Comparison of ENCODE assay signal across 8 cellular contexts in genomic region chr11:89273220-89273619, GRCh38.
DNase-seq lines count a peak whose midpoint lies in the region; ATAC-seq lines count a peak whose summit lies in the region.
"Not testable (repeated sequence)": the region's sequence is repeated elsewhere in the genome, so short reads cannot be mapped to it uniquely, and the experiment has no call there.

No MANE protein-coding gene starts in this region.

- peak; percentile 39 for ATAC-seq in activated CD4-positive, alpha-beta T cell treated with anti-CD3 and anti-CD28 coated beads for 36 hours
- ATAC-seq in activated T-helper 17 cell treated with anti-CD3 and anti-CD28 coated beads, Interleukin-2, amount 50 U/mL, for 72 hours (replicated peaks) = peak; percentile 46
- peak; percentile 78 for ATAC-seq in stimulated activated naive CD8-positive, alpha-beta T cell treated with anti-CD3 and anti-CD28 coated beads, Interleukin-15, amount 100 ng/mL, for 72 hours

- H3K4me3 Mint-ChIP-seq in activated CD4-positive, alpha-beta T cell treated with anti-CD3 and anti-CD28 coated beads for 36 hours; activated CD4-positive, alpha-beta memory T cell treated with anti-CD3 and anti-CD28 coated beads for 36 hours; activated T-cell treated with anti-CD3 and anti-CD28 coated beads, Interleukin-2, amount 50 U/mL, for 24 hours; activated T-helper 17 cell treated with anti-CD3 and anti-CD28 coated beads, Interleukin-2, amount 50 U/mL, for 72 hours; activated naive CD4-positive, alpha-beta T cell treated with anti-CD3 and anti-CD28 coated beads for 36 hours; stimulated activated naive CD8-positive, alpha-beta T cell treated with anti-CD3 and anti-CD28 coated beads, Interleukin-15, amount 100 ng/mL, for 72 hours: not testable (repeated sequence)

- H3K27ac Mint-ChIP-seq in activated CD4-positive, alpha-beta T cell treated with anti-CD3 and anti-CD28 coated beads for 36 hours; activated CD4-positive, alpha-beta memory T cell treated with anti-CD3 and anti-CD28 coated beads for 36 hours; activated T-helper 17 cell treated with anti-CD3 and anti-CD28 coated beads, Interleukin-2, amount 50 U/mL, for 72 hours; activated naive CD4-positive, alpha-beta T cell treated with anti-CD3 and anti-CD28 coated beads for 36 hours; stimulated activated naive CD8-positive, alpha-beta T cell treated with anti-CD3 and anti-CD28 coated beads, Interleukin-15, amount 100 ng/mL, for 72 hours: not testable (repeated sequence)
- peak overlapping the region; percentile 31 for H3K27ac Mint-ChIP-seq in activated T-cell treated with anti-CD3 and anti-CD28 coated beads, Interleukin-2, amount 50 U/mL, for 24 hours

- CTCF ChIA-PET in activated CD4-positive, alpha-beta T cell treated with anti-CD3 and anti-CD28 coated beads for 36 hours (lab: Charles Lee); activated CD4-positive, alpha-beta memory T cell treated with anti-CD3 and anti-CD28 coated beads for 36 hours (lab: Charles Lee); activated naive CD4-positive, alpha-beta T cell treated with anti-CD3 and anti-CD28 coated beads for 36 hours (lab: Charles Lee): not testable (repeated sequence)

- H3K27me3 Mint-ChIP-seq in activated CD4-positive, alpha-beta T cell treated with anti-CD3 and anti-CD28 coated beads for 36 hours; activated CD4-positive, alpha-beta memory T cell treated with anti-CD3 and anti-CD28 coated beads for 36 hours; activated T-cell treated with anti-CD3 and anti-CD28 coated beads, Interleukin-2, amount 50 U/mL, for 24 hours; activated T-helper 17 cell treated with anti-CD3 and anti-CD28 coated beads, Interleukin-2, amount 50 U/mL, for 72 hours; activated naive CD4-positive, alpha-beta T cell treated with anti-CD3 and anti-CD28 coated beads for 36 hours (ENCODE audit: low read depth); stimulated activated naive CD8-positive, alpha-beta T cell treated with anti-CD3 and anti-CD28 coated beads, Interleukin-15, amount 100 ng/mL, for 72 hours: not testable (repeated sequence)

- POLR2A ChIA-PET in activated CD4-positive, alpha-beta T cell treated with anti-CD3 and anti-CD28 coated beads for 36 hours (lab: Charles Lee); activated CD4-positive, alpha-beta memory T cell treated with anti-CD3 and anti-CD28 coated beads for 36 hours (lab: Charles Lee): not testable (repeated sequence)

- not testable (repeated sequence) for H3K36me3 Mint-ChIP-seq in activated CD4-positive, alpha-beta T cell treated with anti-CD3 and anti-CD28 coated beads for 36 hours (ENCODE audit: low read depth); activated CD4-positive, alpha-beta memory T cell treated with anti-CD3 and anti-CD28 coated beads for 36 hours; activated T-cell treated with anti-CD3 and anti-CD28 coated beads, Interleukin-2, amount 50 U/mL, for 24 hours (ENCODE audit: low read depth); activated T-helper 17 cell treated with anti-CD3 and anti-CD28 coated beads, Interleukin-2, amount 50 U/mL, for 72 hours (ENCODE audit: low read depth); activated naive CD4-positive, alpha-beta T cell treated with anti-CD3 and anti-CD28 coated beads for 36 hours (ENCODE audit: low read depth)

- H3K4me1 Mint-ChIP-seq in activated CD4-positive, alpha-beta T cell treated with anti-CD3 and anti-CD28 coated beads for 36 hours; activated CD4-positive, alpha-beta memory T cell treated with anti-CD3 and anti-CD28 coated beads for 36 hours (ENCODE audit: low read depth); activated T-helper 17 cell treated with anti-CD3 and anti-CD28 coated beads, Interleukin-2, amount 50 U/mL, for 72 hours; stimulated activated naive CD8-positive, alpha-beta T cell treated with anti-CD3 and anti-CD28 coated beads, Interleukin-15, amount 100 ng/mL, for 72 hours: not testable (repeated sequence)
- H3K4me1 Mint-ChIP-seq in activated T-cell treated with anti-CD3 and anti-CD28 coated beads, Interleukin-2, amount 50 U/mL, for 24 hours (ENCODE audit: low read depth) = peaks cover 12% of the 10 kb centered on the region
- peaks cover 14% of the 10 kb centered on the region for H3K4me1 Mint-ChIP-seq in activated naive CD4-positive, alpha-beta T cell treated with anti-CD3 and anti-CD28 coated beads for 36 hours (ENCODE audit: low read depth)

- H3K9me3 Mint-ChIP-seq in activated CD4-positive, alpha-beta T cell treated with anti-CD3 and anti-CD28 coated beads for 36 hours (ENCODE audit: low read depth); activated CD4-positive, alpha-beta memory T cell treated with anti-CD3 and anti-CD28 coated beads for 36 hours; activated T-cell treated with anti-CD3 and anti-CD28 coated beads, Interleukin-2, amount 50 U/mL, for 24 hours; activated T-helper 17 cell treated with anti-CD3 and anti-CD28 coated beads, Interleukin-2, amount 50 U/mL, for 72 hours; activated naive CD4-positive, alpha-beta T cell treated with anti-CD3 and anti-CD28 coated beads for 36 hours; stimulated activated naive CD8-positive, alpha-beta T cell treated with anti-CD3 and anti-CD28 coated beads, Interleukin-15, amount 100 ng/mL, for 72 hours: not testable (repeated sequence)

- DNase-seq in activated CD4-positive, alpha-beta T cell treated with anti-CD3 and anti-CD28 coated beads for 36 hours = peak; percentile 10
- DNase-seq in activated CD4-positive, alpha-beta T cell treated with anti-CD3 and anti-CD28 coated beads for 48 hours = peak; percentile 2
- peak; percentile 8 for DNase-seq in activated CD4-positive, alpha-beta memory T cell treated with anti-CD3 and anti-CD28 coated beads for 36 hours
- DNase-seq in activated T-cell treated with anti-CD3 and anti-CD28 coated beads, Interleukin-2, amount 50 U/mL, for 24 hours; stimulated activated naive CD8-positive, alpha-beta T cell treated with anti-CD3 and anti-CD28 coated beads, Interleukin-15, amount 100 ng/mL, for 72 hours: not testable (repeated sequence)
- peak; percentile 14 to 15 for DNase-seq in activated T-cell treated with anti-CD3 and anti-CD28 coated beads, Interleukin-2, amount 50 U/mL, for 48 hours
- DNase-seq in activated naive CD4-positive, alpha-beta T cell treated with anti-CD3 and anti-CD28 coated beads for 36 hours = peak; percentile 14

- intact Hi-C loops in activated CD4-positive, alpha-beta T cell treated with anti-CD3 and anti-CD28 coated beads for 36 hours (cut with DNase I, micrococcal nuclease); activated CD4-positive, alpha-beta memory T cell treated with anti-CD3 and anti-CD28 coated beads for 36 hours (cut with micrococcal nuclease); activated naive CD4-positive, alpha-beta T cell treated with anti-CD3 and anti-CD28 coated beads for 36 hours (cut with micrococcal nuclease): not testable (repeated sequence)
